In genomic region chr1:219185486-219186117, GRCh38 we compare ENCODE assay signal across 24 cellular contexts. TPM values are rescaled to one million over a fixed set of nuclear protein-coding genes. Genes with fewer than 3 reads are reported as not detected.
DNase-seq lines count a peak whose midpoint lies in the region; ATAC-seq and TF ChIP-seq lines count a peak whose summit lies in the region.
"Had no signal": no experiment of that assay in that cellular context is flagged by ENCODE, and none has a peak within 500 bp of the region (broad histone marks: within the 10 kb centered on the region; RNA-seq: fewer than 3 reads in every experiment).

No MANE protein-coding gene starts in this region.

- ATAC-seq in GM18502 (IDR thresholded peaks at IDR 0.05; ENCODE audit: poor library complexity, unreplicated experiment) (peak; percentile 14), GM18868 (IDR thresholded peaks at IDR 0.05; ENCODE audit: unreplicated experiment) (no peak), HG02938 (IDR thresholded peaks at IDR 0.05; ENCODE audit: unreplicated experiment) (no peak), HG03095 (IDR thresholded peaks at IDR 0.05; ENCODE audit: unreplicated experiment) (no peak)
- ATAC-seq: A549; effector memory CD8-positive, alpha-beta T cell; HepG2 had no signal

- no peak for TF ChIP-seq CTCF in fibroblast of mammary gland (conservative IDR thresholded peaks at IDR 0.05; ENCODE audit: control insufficient read depth, insufficient read depth, low read depth, low read length)

- no peak overlapping the region for H3K4me3 ChIP-seq in fibroblast of mammary gland (ENCODE audit: control insufficient read depth, low read depth, low read length)
- H3K4me3 ChIP-seq: A549, hepatocyte, spleen, thoracic aorta had no signal

- in situ Hi-C loops in ACHN (cut with HindIII; ENCODE audit: low pct_ligation_motif_present, low pct_unique_long_range_greater_than_20kb, low sequenced_read_pairs): no loop called here

- peak; percentile 12 for DNase-seq in ACHN
- peak; percentile 35 for DNase-seq in HT1080 (ENCODE audit: low read depth)
- peak; percentile 55 for DNase-seq in fibroblast of mammary gland (ENCODE audit: low read depth)
- DNase-seq in effector CD8-positive, alpha-beta T cell (lab: John Stamatoyannopoulos, UW): no peak
- DNase-seq: activated CD4-positive, alpha-beta T cell treated with anti-CD3 and anti-CD28 coated beads for 1 hour; activated gamma-delta T cell treated with Interleukin-2 at 50 U/mL for 16 hours; amygdala; C1 segment of cervical spinal cord; effector memory CD8-positive, alpha-beta T cell; HFFc6; NCI-H1930; NCI-H446; nephron progenitor cell; NK-92 treated with Interleukin-12 subunit alpha and Interleukin-12 subunit beta, amount 100 ng/mL, for 24 hours; spleen; stimulated activated CD8-positive, alpha-beta memory T cell treated with anti-CD3 and anti-CD28 coated beads, Interleukin-4, amount 100 ng/mL, for 48 hours had no signal

RNA-seq across cellular contexts. Expression of gene LYPLAL1, which starts 11.9 kb away (rescaled TPM):
- 23.2 and 28.2 TPM in 2 replicates for total RNA-seq in HT1080 (2014; rRNA removed; shearing (Covaris generic))
- polyA plus RNA-seq in HT1080 (2015; cell fraction: cytosol; rRNA removed): 14.6 and 18.8 TPM in 2 replicates
- 31.3 and 31.8 TPM in 2 replicates for polyA plus RNA-seq in HT1080 (2015; cell fraction: nucleus; rRNA removed)
